Comparison of ENCODE assay signal across 1 cellular context in the genomic region with DNA sequence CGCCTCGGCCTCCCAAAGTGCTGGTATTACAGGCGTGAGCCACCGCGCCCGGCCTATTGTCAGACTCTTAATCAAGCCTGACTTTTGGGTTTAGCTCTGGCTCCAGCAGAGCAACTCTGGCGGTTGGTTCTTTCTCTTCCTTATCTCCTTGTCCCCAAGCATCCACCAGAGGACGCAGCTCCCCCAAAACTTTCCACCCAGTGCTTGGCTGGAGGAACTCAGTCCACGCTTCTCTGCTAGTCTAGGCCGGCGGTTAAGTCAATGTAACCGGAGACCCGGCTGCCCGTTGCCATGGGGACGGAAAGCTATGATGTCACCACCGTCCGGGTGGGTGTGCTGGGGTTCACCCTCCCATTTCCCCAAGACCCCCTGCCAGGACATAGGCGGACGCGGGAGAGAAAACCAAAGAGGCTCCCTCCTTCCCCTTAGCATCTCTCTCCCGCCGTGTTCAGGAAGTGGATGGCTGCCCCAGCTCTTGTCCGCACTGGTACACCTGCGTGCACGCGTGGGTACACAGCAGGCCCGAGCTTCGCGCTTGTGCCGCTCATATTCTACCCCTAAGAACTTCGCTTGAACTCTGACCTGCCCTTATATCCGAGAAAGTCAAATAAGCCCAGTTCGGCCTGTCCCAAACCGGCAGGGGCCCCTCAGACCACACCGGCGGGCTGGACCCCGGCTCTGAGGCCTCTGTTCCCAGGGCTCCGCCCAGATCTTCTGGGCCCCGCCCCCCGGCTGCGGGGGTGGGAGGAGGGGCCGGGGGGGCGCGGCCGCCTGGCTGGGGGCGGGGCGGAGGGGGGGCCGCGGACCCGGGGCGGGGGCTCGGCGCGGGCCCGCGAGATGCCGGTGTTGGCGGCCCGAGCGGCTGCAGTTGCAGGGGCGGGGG.
A peak's percentile ranks its signal among the peaks of the same experiment; 100 is the strongest.
TF ChIP-seq lines count a peak whose summit lies in the region.

A gene with protein sequence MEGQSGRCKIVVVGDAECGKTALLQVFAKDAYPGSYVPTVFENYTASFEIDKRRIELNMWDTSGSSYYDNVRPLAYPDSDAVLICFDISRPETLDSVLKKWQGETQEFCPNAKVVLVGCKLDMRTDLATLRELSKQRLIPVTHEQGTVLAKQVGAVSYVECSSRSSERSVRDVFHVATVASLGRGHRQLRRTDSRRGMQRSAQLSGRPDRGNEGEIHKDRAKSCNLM (plus strand): TSS at position 825 of the 883 bp plus-strand sequence. CDS start 117 bp downstream, outside the sequence.

TF ChIP-seq in K562, 482 proteins besides CTCF, POLR2A, EP300 and RAD21 (continued from another document):
- TF ChIP-seq CBFA2T3 (IDR thresholded peaks at IDR 0.05) = no peak
- TF ChIP-seq MBD2 (IDR thresholded peaks at IDR 0.05; ENCODE audit: borderline replicate concordance, low read depth) = peak; percentile 44; the same call in 1 of the 2 replicates
- peak in 1 of 2 experiments; percentile 98; a peak in 2 of 4 replicates for TF ChIP-seq KDM1A (IDR thresholded peaks at IDR 0.05)
- TF ChIP-seq GTF2F1 (IDR thresholded peaks at IDR 0.05; ENCODE audit: low read depth, low read length) = no peak
- TF ChIP-seq, protein P1, sequence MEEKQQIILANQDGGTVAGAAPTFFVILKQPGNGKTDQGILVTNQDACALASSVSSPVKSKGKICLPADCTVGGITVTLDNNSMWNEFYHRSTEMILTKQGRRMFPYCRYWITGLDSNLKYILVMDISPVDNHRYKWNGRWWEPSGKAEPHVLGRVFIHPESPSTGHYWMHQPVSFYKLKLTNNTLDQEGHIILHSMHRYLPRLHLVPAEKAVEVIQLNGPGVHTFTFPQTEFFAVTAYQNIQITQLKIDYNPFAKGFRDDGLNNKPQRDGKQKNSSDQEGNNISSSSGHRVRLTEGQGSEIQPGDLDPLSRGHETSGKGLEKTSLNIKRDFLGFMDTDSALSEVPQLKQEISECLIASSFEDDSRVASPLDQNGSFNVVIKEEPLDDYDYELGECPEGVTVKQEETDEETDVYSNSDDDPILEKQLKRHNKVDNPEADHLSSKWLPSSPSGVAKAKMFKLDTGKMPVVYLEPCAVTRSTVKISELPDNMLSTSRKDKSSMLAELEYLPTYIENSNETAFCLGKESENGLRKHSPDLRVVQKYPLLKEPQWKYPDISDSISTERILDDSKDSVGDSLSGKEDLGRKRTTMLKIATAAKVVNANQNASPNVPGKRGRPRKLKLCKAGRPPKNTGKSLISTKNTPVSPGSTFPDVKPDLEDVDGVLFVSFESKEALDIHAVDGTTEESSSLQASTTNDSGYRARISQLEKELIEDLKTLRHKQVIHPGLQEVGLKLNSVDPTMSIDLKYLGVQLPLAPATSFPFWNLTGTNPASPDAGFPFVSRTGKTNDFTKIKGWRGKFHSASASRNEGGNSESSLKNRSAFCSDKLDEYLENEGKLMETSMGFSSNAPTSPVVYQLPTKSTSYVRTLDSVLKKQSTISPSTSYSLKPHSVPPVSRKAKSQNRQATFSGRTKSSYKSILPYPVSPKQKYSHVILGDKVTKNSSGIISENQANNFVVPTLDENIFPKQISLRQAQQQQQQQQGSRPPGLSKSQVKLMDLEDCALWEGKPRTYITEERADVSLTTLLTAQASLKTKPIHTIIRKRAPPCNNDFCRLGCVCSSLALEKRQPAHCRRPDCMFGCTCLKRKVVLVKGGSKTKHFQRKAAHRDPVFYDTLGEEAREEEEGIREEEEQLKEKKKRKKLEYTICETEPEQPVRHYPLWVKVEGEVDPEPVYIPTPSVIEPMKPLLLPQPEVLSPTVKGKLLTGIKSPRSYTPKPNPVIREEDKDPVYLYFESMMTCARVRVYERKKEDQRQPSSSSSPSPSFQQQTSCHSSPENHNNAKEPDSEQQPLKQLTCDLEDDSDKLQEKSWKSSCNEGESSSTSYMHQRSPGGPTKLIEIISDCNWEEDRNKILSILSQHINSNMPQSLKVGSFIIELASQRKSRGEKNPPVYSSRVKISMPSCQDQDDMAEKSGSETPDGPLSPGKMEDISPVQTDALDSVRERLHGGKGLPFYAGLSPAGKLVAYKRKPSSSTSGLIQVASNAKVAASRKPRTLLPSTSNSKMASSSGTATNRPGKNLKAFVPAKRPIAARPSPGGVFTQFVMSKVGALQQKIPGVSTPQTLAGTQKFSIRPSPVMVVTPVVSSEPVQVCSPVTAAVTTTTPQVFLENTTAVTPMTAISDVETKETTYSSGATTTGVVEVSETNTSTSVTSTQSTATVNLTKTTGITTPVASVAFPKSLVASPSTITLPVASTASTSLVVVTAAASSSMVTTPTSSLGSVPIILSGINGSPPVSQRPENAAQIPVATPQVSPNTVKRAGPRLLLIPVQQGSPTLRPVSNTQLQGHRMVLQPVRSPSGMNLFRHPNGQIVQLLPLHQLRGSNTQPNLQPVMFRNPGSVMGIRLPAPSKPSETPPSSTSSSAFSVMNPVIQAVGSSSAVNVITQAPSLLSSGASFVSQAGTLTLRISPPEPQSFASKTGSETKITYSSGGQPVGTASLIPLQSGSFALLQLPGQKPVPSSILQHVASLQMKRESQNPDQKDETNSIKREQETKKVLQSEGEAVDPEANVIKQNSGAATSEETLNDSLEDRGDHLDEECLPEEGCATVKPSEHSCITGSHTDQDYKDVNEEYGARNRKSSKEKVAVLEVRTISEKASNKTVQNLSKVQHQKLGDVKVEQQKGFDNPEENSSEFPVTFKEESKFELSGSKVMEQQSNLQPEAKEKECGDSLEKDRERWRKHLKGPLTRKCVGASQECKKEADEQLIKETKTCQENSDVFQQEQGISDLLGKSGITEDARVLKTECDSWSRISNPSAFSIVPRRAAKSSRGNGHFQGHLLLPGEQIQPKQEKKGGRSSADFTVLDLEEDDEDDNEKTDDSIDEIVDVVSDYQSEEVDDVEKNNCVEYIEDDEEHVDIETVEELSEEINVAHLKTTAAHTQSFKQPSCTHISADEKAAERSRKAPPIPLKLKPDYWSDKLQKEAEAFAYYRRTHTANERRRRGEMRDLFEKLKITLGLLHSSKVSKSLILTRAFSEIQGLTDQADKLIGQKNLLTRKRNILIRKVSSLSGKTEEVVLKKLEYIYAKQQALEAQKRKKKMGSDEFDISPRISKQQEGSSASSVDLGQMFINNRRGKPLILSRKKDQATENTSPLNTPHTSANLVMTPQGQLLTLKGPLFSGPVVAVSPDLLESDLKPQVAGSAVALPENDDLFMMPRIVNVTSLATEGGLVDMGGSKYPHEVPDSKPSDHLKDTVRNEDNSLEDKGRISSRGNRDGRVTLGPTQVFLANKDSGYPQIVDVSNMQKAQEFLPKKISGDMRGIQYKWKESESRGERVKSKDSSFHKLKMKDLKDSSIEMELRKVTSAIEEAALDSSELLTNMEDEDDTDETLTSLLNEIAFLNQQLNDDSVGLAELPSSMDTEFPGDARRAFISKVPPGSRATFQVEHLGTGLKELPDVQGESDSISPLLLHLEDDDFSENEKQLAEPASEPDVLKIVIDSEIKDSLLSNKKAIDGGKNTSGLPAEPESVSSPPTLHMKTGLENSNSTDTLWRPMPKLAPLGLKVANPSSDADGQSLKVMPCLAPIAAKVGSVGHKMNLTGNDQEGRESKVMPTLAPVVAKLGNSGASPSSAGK (IDR thresholded peaks at IDR 0.05) = peak; percentile 42
- 0 out of 2 replicates have a peak, but pooled peaks have one; percentile 19 for TF ChIP-seq FOXJ2 (tag; IDR thresholded peaks at IDR 0.05)
- TF ChIP-seq CBX3 (IDR thresholded peaks at IDR 0.05; ENCODE audit: borderline replicate concordance in 1 of 2, low read length in 2 of 2) = peak in 1 of 2 experiments; percentile 55; a peak in 1 of 3 replicates
- TF ChIP-seq ZKSCAN1 (IDR thresholded peaks at IDR 0.05; ENCODE audit: low read depth, low read length) = no peak
- TF ChIP-seq, protein P2, sequence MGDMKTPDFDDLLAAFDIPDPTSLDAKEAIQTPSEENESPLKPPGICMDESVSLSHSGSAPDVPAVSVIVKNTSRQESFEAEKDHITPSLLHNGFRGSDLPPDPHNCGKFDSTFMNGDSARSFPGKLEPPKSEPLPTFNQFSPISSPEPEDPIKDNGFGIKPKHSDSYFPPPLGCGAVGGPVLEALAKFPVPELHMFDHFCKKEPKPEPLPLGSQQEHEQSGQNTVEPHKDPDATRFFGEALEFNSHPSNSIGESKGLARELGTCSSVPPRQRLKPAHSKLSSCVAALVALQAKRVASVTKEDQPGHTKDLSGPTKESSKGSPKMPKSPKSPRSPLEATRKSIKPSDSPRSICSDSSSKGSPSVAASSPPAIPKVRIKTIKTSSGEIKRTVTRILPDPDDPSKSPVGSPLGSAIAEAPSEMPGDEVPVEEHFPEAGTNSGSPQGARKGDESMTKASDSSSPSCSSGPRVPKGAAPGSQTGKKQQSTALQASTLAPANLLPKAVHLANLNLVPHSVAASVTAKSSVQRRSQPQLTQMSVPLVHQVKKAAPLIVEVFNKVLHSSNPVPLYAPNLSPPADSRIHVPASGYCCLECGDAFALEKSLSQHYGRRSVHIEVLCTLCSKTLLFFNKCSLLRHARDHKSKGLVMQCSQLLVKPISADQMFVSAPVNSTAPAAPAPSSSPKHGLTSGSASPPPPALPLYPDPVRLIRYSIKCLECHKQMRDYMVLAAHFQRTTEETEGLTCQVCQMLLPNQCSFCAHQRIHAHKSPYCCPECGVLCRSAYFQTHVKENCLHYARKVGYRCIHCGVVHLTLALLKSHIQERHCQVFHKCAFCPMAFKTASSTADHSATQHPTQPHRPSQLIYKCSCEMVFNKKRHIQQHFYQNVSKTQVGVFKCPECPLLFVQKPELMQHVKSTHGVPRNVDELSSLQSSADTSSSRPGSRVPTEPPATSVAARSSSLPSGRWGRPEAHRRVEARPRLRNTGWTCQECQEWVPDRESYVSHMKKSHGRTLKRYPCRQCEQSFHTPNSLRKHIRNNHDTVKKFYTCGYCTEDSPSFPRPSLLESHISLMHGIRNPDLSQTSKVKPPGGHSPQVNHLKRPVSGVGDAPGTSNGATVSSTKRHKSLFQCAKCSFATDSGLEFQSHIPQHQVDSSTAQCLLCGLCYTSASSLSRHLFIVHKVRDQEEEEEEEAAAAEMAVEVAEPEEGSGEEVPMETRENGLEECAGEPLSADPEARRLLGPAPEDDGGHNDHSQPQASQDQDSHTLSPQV (IDR thresholded peaks at IDR 0.05) = peak; percentile 51; the same call in 1 of the 2 replicates
- no peak for TF ChIP-seq ZKSCAN8 (CRISPR knock-in tag; IDR thresholded peaks at IDR 0.05)
- 0 out of 2 replicates have a peak, but pooled peaks have one; percentile 28 for TF ChIP-seq RFX5 (IDR thresholded peaks at IDR 0.05; ENCODE audit: low read depth, low read length)
- peak; percentile 58 for TF ChIP-seq SMAD4 (CRISPR knock-in tag; conservative IDR thresholded peaks at IDR 0.05)
- no peak for TF ChIP-seq FIP1L1 (IDR thresholded peaks at IDR 0.05; ENCODE audit: low read depth, low read length, poor library complexity, severe bottlenecking)
- TF ChIP-seq, protein P3, sequence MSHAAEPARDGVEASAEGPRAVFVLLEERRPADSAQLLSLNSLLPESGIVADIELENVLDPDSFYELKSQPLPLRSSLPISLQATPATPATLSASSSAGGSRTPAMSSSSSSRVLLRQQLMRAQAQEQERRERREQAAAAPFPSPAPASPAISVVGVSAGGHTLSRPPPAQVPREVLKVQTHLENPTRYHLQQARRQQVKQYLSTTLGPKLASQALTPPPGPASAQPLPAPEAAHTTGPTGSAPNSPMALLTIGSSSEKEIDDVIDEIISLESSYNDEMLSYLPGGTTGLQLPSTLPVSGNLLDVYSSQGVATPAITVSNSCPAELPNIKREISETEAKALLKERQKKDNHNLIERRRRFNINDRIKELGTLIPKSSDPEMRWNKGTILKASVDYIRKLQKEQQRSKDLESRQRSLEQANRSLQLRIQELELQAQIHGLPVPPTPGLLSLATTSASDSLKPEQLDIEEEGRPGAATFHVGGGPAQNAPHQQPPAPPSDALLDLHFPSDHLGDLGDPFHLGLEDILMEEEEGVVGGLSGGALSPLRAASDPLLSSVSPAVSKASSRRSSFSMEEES (CRISPR knock-in tag; IDR thresholded peaks at IDR 0.05) = no peak
- peak; percentile 47; the same call in 1 of the 2 replicates for TF ChIP-seq GABPB1 (CRISPR knock-in tag; IDR thresholded peaks at IDR 0.05)
- TF ChIP-seq, protein P4, sequence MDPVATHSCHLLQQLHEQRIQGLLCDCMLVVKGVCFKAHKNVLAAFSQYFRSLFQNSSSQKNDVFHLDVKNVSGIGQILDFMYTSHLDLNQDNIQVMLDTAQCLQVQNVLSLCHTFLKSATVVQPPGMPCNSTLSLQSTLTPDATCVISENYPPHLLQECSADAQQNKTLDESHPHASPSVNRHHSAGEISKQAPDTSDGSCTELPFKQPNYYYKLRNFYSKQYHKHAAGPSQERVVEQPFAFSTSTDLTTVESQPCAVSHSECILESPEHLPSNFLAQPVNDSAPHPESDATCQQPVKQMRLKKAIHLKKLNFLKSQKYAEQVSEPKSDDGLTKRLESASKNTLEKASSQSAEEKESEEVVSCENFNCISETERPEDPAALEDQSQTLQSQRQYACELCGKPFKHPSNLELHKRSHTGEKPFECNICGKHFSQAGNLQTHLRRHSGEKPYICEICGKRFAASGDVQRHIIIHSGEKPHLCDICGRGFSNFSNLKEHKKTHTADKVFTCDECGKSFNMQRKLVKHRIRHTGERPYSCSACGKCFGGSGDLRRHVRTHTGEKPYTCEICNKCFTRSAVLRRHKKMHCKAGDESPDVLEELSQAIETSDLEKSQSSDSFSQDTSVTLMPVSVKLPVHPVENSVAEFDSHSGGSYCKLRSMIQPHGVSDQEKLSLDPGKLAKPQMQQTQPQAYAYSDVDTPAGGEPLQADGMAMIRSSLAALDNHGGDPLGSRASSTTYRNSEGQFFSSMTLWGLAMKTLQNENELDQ (CRISPR knock-in tag; IDR thresholded peaks at IDR 0.05; ENCODE audit: borderline replicate concordance) = no peak
- peak; percentile 19 for TF ChIP-seq SMARCA5 (IDR thresholded peaks at IDR 0.05)
- TF ChIP-seq SMARCE1 (IDR thresholded peaks at IDR 0.05) = peak; percentile 68
- peak; percentile 79 for TF ChIP-seq CTBP1 (IDR thresholded peaks at IDR 0.05; ENCODE audit: borderline replicate concordance)
- no peak for TF ChIP-seq RHOXF2B (CRISPR knock-in tag; conservative IDR thresholded peaks at IDR 0.05)
- TF ChIP-seq TBL1XR1 (IDR thresholded peaks at IDR 0.05; ENCODE audit: low read length in 2 of 2) = peak; percentile 52 to 64; a peak in 2 of 4 replicates
- TF ChIP-seq E2F3 (CRISPR knock-in tag; IDR thresholded peaks at IDR 0.05) = no peak
